Comparison of ENCODE assay signal across 27 cellular contexts in the genomic region with DNA sequence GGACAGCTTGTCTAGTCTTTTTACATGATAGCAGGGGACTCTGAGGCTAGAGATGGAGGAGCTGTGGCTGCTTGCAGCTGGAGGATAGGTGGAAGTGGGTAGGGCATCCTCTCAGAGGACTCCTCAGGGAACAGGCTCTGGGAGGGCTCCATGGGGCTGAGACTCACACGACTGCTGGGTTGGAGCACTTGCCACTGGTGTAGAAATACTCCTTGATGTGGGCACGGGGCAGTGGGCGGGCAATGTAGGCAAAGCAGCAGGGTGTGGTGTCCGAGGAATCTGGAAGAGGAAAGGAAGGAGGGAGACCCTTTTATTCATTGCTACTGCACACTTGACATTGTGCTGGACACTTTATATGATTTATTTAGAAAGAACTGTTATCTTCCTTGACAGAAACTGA. TPM values are rescaled to one million over a fixed set of nuclear protein-coding genes. Genes with fewer than 3 reads are reported as not detected.
DNase-seq lines count a peak whose midpoint lies in the region; ATAC-seq and TF ChIP-seq lines count a peak whose summit lies in the region.
"Had no signal": no experiment of that assay in that cellular context is flagged by ENCODE, and none has a peak within 500 bp of the region (broad histone marks: within the 10 kb centered on the region; RNA-seq: fewer than 3 reads in every experiment).

No MANE protein-coding gene starts in this region.

- H3K4me1 Mint-ChIP-seq in activated CD4-positive, alpha-beta T cell treated with anti-CD3 and anti-CD28 coated beads for 36 hours: peaks cover 29% of the 10 kb centered on the region
- peaks cover 17% of the 10 kb centered on the region for H3K4me1 Mint-ChIP-seq in CD4-positive, alpha-beta T cell (ENCODE audit: low read depth)
- H3K4me1 Mint-ChIP-seq in activated CD8-positive, alpha-beta T cell treated with anti-CD3 and anti-CD28 coated beads, Interleukin-2, amount 10 ng/mL, durations not matched to agents 7 days and 5 days (ENCODE audit: low read depth): peaks cover 77% of the 10 kb centered on the region

- H3K27me3 ChIP-seq in CD4-positive, alpha-beta T cell (ENCODE audit: control insufficient read depth, insufficient read depth, low read length): no peaks in the 10 kb centered on the region
- no peaks in the 10 kb centered on the region for H3K27me3 ChIP-seq in lower lobe of right lung (ENCODE audit: low read depth)
- H3K27me3 ChIP-seq: ovary had no signal

- POLR2A ChIA-PET in activated CD4-positive, alpha-beta T cell treated with anti-CD3 and anti-CD28 coated beads for 36 hours (lab: Charles Lee): no interaction called here
- POLR2A ChIA-PET in CD4-positive, alpha-beta T cell (lab: Charles Lee): interaction anchor here (1.3 kb wide), 1 partner anchor 12 kb away, joined by 3 read pairs; no protein-coding TSS in a partner anchor
- POLR2A ChIA-PET in activated CD8-positive, alpha-beta T cell treated with anti-CD3 and anti-CD28 coated beads, Interleukin-2, amount 10 ng/mL, durations not matched to agents 7 days and 5 days (lab: Charles Lee): interaction anchor here (2.5 to 9.9 kb wide), 3 partner anchors 12 to 36 kb away, joined by 11 to 121 read pairs (median 105); no protein-coding TSS in a partner anchor

- ATAC-seq in activated CD4-positive, alpha-beta T cell treated with anti-CD3 and anti-CD28 coated beads for 36 hours: no peak
- ATAC-seq in CD4-positive, alpha-beta T cell (ENCODE audit: poor library complexity): no peak
- ATAC-seq in activated CD8-positive, alpha-beta T cell treated with anti-CD3 and anti-CD28 coated beads, Interleukin-2, amount 10 ng/mL, durations not matched to agents 7 days and 5 days: peak; percentile 8
- ATAC-seq in lower lobe of right lung: no peak
- ATAC-seq: left cardiac atrium, Right ventricle myocardium inferior had no signal

- H3K9me3 Mint-ChIP-seq in activated CD4-positive, alpha-beta T cell treated with anti-CD3 and anti-CD28 coated beads for 36 hours (ENCODE audit: low read depth): no peaks in the 10 kb centered on the region
- no peaks in the 10 kb centered on the region for H3K9me3 Mint-ChIP-seq in CD4-positive, alpha-beta T cell
- no peaks in the 10 kb centered on the region for H3K9me3 Mint-ChIP-seq in activated CD8-positive, alpha-beta T cell treated with anti-CD3 and anti-CD28 coated beads, Interleukin-2, amount 10 ng/mL, durations not matched to agents 7 days and 5 days (ENCODE audit: insufficient read depth)
- H3K9me3 Mint-ChIP-seq: memory B cell had no signal

- intact Hi-C loops in activated CD4-positive, alpha-beta T cell treated with anti-CD3 and anti-CD28 coated beads for 36 hours (cut with DNase I, micrococcal nuclease): no loop called here
- intact Hi-C loops in CD4-positive, alpha-beta T cell (cut with DNase I, micrococcal nuclease): no loop called here
- intact Hi-C loops in lower lobe of right lung (cut with DNase I): no loop called here

- TF ChIP-seq CTCF in CD4-positive, alpha-beta T cell (IDR thresholded peaks at IDR 0.05): no peak
- no peak for TF ChIP-seq CTCF in lower lobe of right lung (IDR thresholded peaks at IDR 0.05)

- no peak overlapping the region for H3K4me3 Mint-ChIP-seq in activated CD4-positive, alpha-beta T cell treated with anti-CD3 and anti-CD28 coated beads for 36 hours
- peak overlapping the region; percentile 62 for H3K4me3 Mint-ChIP-seq in CD4-positive, alpha-beta T cell
- H3K4me3 Mint-ChIP-seq in activated CD8-positive, alpha-beta T cell treated with anti-CD3 and anti-CD28 coated beads, Interleukin-2, amount 10 ng/mL, durations not matched to agents 7 days and 5 days: peak overlapping the region; percentile 90
- H3K4me3 Mint-ChIP-seq: B cell, memory B cell had no signal

- peak overlapping the region; percentile 24 for H3K27ac Mint-ChIP-seq in activated CD4-positive, alpha-beta T cell treated with anti-CD3 and anti-CD28 coated beads for 36 hours
- peak overlapping the region; percentile 55 for H3K27ac Mint-ChIP-seq in CD4-positive, alpha-beta T cell
- H3K27ac Mint-ChIP-seq in activated CD8-positive, alpha-beta T cell treated with anti-CD3 and anti-CD28 coated beads, Interleukin-2, amount 10 ng/mL, durations not matched to agents 7 days and 5 days: peak overlapping the region; percentile 96
- H3K27ac Mint-ChIP-seq: B cell, memory B cell had no signal

- H3K27ac ChIP-seq in CD4-positive, alpha-beta T cell (ENCODE audit: low read depth, low read length): no peak overlapping the region
- no peak overlapping the region for H3K27ac ChIP-seq in lower lobe of right lung
- H3K27ac ChIP-seq: GM23248, ovary had no signal

- H3K4me1 ChIP-seq in lower lobe of right lung: peaks cover 10% of the 10 kb centered on the region

- DNase-seq in activated CD4-positive, alpha-beta T cell treated with anti-CD3 and anti-CD28 coated beads for 36 hours: no peak
- DNase-seq in activated CD4-positive, alpha-beta T cell treated with anti-CD3 and anti-CD28 coated beads, Interleukin-2, amount 50 U/mL, for 4 hours: no peak
- DNase-seq in CD4-positive, alpha-beta T cell: no peak
- peak; percentile 32 for DNase-seq in activated CD8-positive, alpha-beta T cell treated with anti-CD3 and anti-CD28 coated beads, Interleukin-2, amount 10 ng/mL, durations not matched to agents 7 days and 5 days
- no peak for DNase-seq in lower lobe of right lung
- no peak for DNase-seq in SHP77 treated with DMSO at 0.1 percent for 48 hours (lab: John Stamatoyannopoulos, UW)
- no peak for DNase-seq in KBM-7
- no peak for DNase-seq in T-helper 9 cell
- DNase-seq: activated CD4-positive, alpha-beta T cell treated with anti-CD3 and anti-CD28 coated beads, Interleukin-2, amount 50 U/mL, for 1 hour; anterior cingulate cortex; GM23248; Karpas-422; left cardiac atrium; NCI-H187 treated with DMSO at 0.1 percent for 48 hours; NCI-H2227 treated with DMSO at 0.1 percent for 48 hours; NCI-H82; OCI-M1; ovary had no signal

- H3K36me3 Mint-ChIP-seq in activated CD4-positive, alpha-beta T cell treated with anti-CD3 and anti-CD28 coated beads for 36 hours (ENCODE audit: low read depth): no peaks in the 10 kb centered on the region
- no peaks in the 10 kb centered on the region for H3K36me3 Mint-ChIP-seq in CD4-positive, alpha-beta T cell (ENCODE audit: low read depth)
- peaks cover 54% of the 10 kb centered on the region for H3K36me3 Mint-ChIP-seq in activated CD8-positive, alpha-beta T cell treated with anti-CD3 and anti-CD28 coated beads, Interleukin-2, amount 10 ng/mL, durations not matched to agents 7 days and 5 days (ENCODE audit: low read depth)
- H3K36me3 Mint-ChIP-seq: memory B cell had no signal

- in situ Hi-C loops in KBM-7 (cut with MboI; ENCODE audit: low pct_unique_long_range_greater_than_20kb, low sequenced_read_pairs): no loop called here

- H3K36me3 ChIP-seq in lower lobe of right lung: no peaks in the 10 kb centered on the region
- H3K36me3 ChIP-seq: ovary had no signal

- peak overlapping the region; percentile 6 for H3K4me3 ChIP-seq in lower lobe of right lung
- H3K4me3 ChIP-seq: GM23248, ovary had no signal

- CTCF ChIA-PET in activated CD4-positive, alpha-beta T cell treated with anti-CD3 and anti-CD28 coated beads for 36 hours (lab: Charles Lee): interaction anchor here (1.4 to 2.1 kb wide), 2 partner anchors 10 to 41 kb away, joined by 3 to 5 read pairs; no protein-coding TSS in a partner anchor
- CTCF ChIA-PET in CD4-positive, alpha-beta T cell (lab: Charles Lee): interaction anchor here (0.7 kb wide), 1 partner anchor 306 kb away, joined by 5 read pairs; no protein-coding TSS in a partner anchor
- CTCF ChIA-PET in activated CD8-positive, alpha-beta T cell treated with anti-CD3 and anti-CD28 coated beads, Interleukin-2, amount 10 ng/mL, durations not matched to agents 7 days and 5 days (lab: Charles Lee): interaction anchor here (1.0 to 6.8 kb wide), 5 partner anchors 7 to 91 kb away, joined by 3 to 49 read pairs (median 10); no protein-coding TSS in a partner anchor

- H3K27me3 Mint-ChIP-seq in activated CD4-positive, alpha-beta T cell treated with anti-CD3 and anti-CD28 coated beads for 36 hours: no peaks in the 10 kb centered on the region
- no peaks in the 10 kb centered on the region for H3K27me3 Mint-ChIP-seq in CD4-positive, alpha-beta T cell
- H3K27me3 Mint-ChIP-seq in activated CD8-positive, alpha-beta T cell treated with anti-CD3 and anti-CD28 coated beads, Interleukin-2, amount 10 ng/mL, durations not matched to agents 7 days and 5 days (ENCODE audit: low read depth): no peaks in the 10 kb centered on the region
- H3K27me3 Mint-ChIP-seq: B cell, memory B cell had no signal

- no peaks in the 10 kb centered on the region for H3K9me3 ChIP-seq in CD4-positive, alpha-beta T cell (ENCODE audit: control insufficient read depth, low read length)
- no peaks in the 10 kb centered on the region for H3K9me3 ChIP-seq in lower lobe of right lung
- H3K9me3 ChIP-seq: ovary had no signal

RNA-seq across cellular contexts. Expression of gene CCL5, which starts 1.8 kb away (rescaled TPM):
- 10 to 100 TPM; 33.1 to 50.4 TPM for total RNA-seq in activated CD4-positive, alpha-beta T cell treated with anti-CD3 and anti-CD28 coated beads for 36 hours
- 10 to 100 TPM; 35.6 to 40.1 TPM for total RNA-seq in CD4-positive, alpha-beta T cell
- total RNA-seq in activated CD8-positive, alpha-beta T cell treated with anti-CD3 and anti-CD28 coated beads, Interleukin-2, amount 10 ng/mL, durations not matched to agents 7 days and 5 days: 100 to 1,000 TPM; 275 to 301 TPM
- 18.2 TPM for total RNA-seq in lower lobe of right lung
- total RNA-seq: endothelial cell of umbilical vein, GM23248 had no signal

RNA-seq across cellular contexts. Expression of gene HEATR9, which starts 9.7 kb away (rescaled TPM):
- under 1 TPM in 1 of 2 experiments, not detected in 1; 0.18 TPM for total RNA-seq in activated CD4-positive, alpha-beta T cell treated with anti-CD3 and anti-CD28 coated beads for 36 hours
- total RNA-seq in CD4-positive, alpha-beta T cell: under 1 TPM; 0.47 to 0.61 TPM
- total RNA-seq in activated CD8-positive, alpha-beta T cell treated with anti-CD3 and anti-CD28 coated beads, Interleukin-2, amount 10 ng/mL, durations not matched to agents 7 days and 5 days: 1 to 10 TPM; 1.1 TPM
- total RNA-seq in lower lobe of right lung: 0.21 TPM
- total RNA-seq: B cell, cardiac septum, Daoy, dermis microvascular lymphatic vessel endothelial cell, endothelial cell of umbilical vein, GM23248, left cardiac atrium, myocyte, ovary, Right ventricle myocardium inferior, subcutaneous adipose tissue had no signal

RNA-seq across cellular contexts. Expression of gene RDM1, which starts 52.2 kb away (rescaled TPM):
- total RNA-seq in activated CD4-positive, alpha-beta T cell treated with anti-CD3 and anti-CD28 coated beads for 36 hours: 1 to 10 TPM; 4.4 to 6.5 TPM
- total RNA-seq in CD4-positive, alpha-beta T cell: not detected
- 10 to 100 TPM; 13.9 to 14.4 TPM for total RNA-seq in activated CD8-positive, alpha-beta T cell treated with anti-CD3 and anti-CD28 coated beads, Interleukin-2, amount 10 ng/mL, durations not matched to agents 7 days and 5 days
- not detected for total RNA-seq in lower lobe of right lung
- total RNA-seq: B cell, cardiac septum, GM23248, left cardiac atrium, myocyte, ovary, Right ventricle myocardium inferior, subcutaneous adipose tissue had no signal

Comparison
In these comparisons a context has a peak if more than half of its experiments do, and no peak if none do; other contexts are left out.
1. H3K27ac Mint-ChIP-seq: peak in every context shown above with its lines; median percentile 96 in activated CD8-positive, alpha-beta T cell treated with anti-CD3 and anti-CD28 coated beads, Interleukin-2, amount 10 ng/mL, durations not matched to agents 7 days and 5 days; 55 in CD4-positive, alpha-beta T cell; 24 in activated CD4-positive, alpha-beta T cell treated with anti-CD3 and anti-CD28 coated beads for 36 hours.
2. RNA of gene CCL5, which starts 1.8 kb away (total RNA-seq): 275 to 301 TPM in activated CD8-positive, alpha-beta T cell treated with anti-CD3 and anti-CD28 coated beads, Interleukin-2, amount 10 ng/mL, durations not matched to agents 7 days and 5 days; 33.1 to 50.4 TPM in activated CD4-positive, alpha-beta T cell treated with anti-CD3 and anti-CD28 coated beads for 36 hours, 35.6 to 40.1 TPM in CD4-positive, alpha-beta T cell and 18.2 TPM in lower lobe of right lung (single experiment); every median in the first group is over 4 times any median in the second.